ENCODE assay signal across 8 cellular contexts in the genomic region with DNA sequence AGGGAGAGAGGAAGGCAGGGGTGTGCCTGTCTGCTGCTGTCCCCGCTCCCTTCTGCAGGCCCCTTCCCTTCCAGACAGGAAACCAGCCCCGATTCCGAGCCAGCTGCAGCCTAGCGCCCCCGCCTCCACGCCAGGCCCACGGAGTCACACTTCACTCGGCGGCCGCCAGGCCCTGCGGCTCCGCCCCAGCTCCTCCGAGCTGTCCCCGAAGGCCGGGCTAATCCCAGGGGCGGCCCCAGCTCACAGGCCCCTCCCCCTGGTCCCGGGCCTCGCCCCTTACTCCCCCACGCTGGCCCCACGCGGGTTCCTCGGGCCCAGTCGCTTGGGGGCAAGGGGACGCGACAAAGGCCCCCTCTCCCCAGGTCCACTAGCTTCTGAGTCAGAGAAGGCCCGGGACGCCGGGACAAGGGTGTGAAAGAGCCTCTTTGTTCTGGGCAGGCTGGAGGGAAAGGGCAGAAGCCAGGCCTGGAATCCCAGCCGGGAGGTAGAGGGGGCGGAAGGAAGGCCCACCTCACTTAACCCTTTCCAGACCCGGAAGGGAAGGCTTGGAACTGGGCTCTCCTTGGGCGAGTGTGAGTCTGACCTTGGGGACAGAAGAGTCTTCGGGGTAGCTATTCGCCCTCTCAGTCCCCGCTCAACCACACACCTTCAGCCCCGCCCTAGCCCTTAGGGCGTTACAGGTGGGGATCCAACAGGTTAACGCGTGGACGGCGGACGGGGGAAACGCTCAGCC. TPM values are rescaled to one million over a fixed set of nuclear protein-coding genes. Genes with fewer than 3 reads are reported as not detected.
DNase-seq lines count a peak whose midpoint lies in the region; ATAC-seq and TF ChIP-seq lines count a peak whose summit lies in the region.

No MANE protein-coding gene starts in this region.

- peak; percentile 80 for ATAC-seq in GM21423 (IDR thresholded peaks at IDR 0.05; ENCODE audit: unreplicated experiment)
- peak; percentile 82 for ATAC-seq in activated naive CD8-positive, alpha-beta T cell treated with anti-CD3 and anti-CD28 coated beads, Interleukin-2, amount 10 ng/mL, durations not matched to agents 7 days and 5 days (ENCODE audit: low read depth)
- ATAC-seq in Right ventricle myocardium superior (ENCODE audit: poor library complexity) = peak; percentile 94

- H3K36me3 ChIP-seq in OCI-LY7 (ENCODE audit: insufficient read depth, low read length) (no peaks in the 10 kb centered on the region), osteoblast (ENCODE audit: insufficient read depth, low read length) (no peaks in the 10 kb centered on the region)

- no peaks in the 10 kb centered on the region for H3K9me3 ChIP-seq in OCI-LY7 (ENCODE audit: low read length)
- H3K9me3 ChIP-seq in osteoblast (ENCODE audit: low read depth, low read length) = no peaks in the 10 kb centered on the region

- TF ChIP-seq CTCF in OCI-LY7 (conservative IDR thresholded peaks at IDR 0.05; ENCODE audit: low read length) = no peak
- TF ChIP-seq CTCF in osteoblast (IDR thresholded peaks at IDR 0.05; ENCODE audit: extremely low read depth, low read depth, low read length) = no peak

- H3K4me3 Mint-ChIP-seq in activated naive CD8-positive, alpha-beta T cell treated with anti-CD3 and anti-CD28 coated beads, Interleukin-2, amount 10 ng/mL, durations not matched to agents 7 days and 5 days = peak overlapping the region; percentile 64

- H3K4me1 ChIP-seq in OCI-LY7 (ENCODE audit: insufficient read depth, low read length, poor library complexity, severe bottlenecking) (peaks cover 34% of the 10 kb centered on the region), osteoblast (ENCODE audit: insufficient read depth, low read length) (peaks cover 25% of the 10 kb centered on the region)

- CTCF ChIA-PET in OCI-LY7 (lab: Charles Lee; ENCODE audit: unreplicated experiment) = interaction anchor here (0.5 kb wide), 1 partner anchor 18 kb away, joined by 3 read pairs; a partner anchor contains a TSS

- no peak overlapping the region for H3K27ac Mint-ChIP-seq in activated naive CD8-positive, alpha-beta T cell treated with anti-CD3 and anti-CD28 coated beads, Interleukin-2, amount 10 ng/mL, durations not matched to agents 7 days and 5 days

- H3K36me3 Mint-ChIP-seq in activated naive CD8-positive, alpha-beta T cell treated with anti-CD3 and anti-CD28 coated beads, Interleukin-2, amount 10 ng/mL, durations not matched to agents 7 days and 5 days = peaks cover 1% of the 10 kb centered on the region

- H3K4me3 ChIP-seq in OCI-LY7 (ENCODE audit: low read depth, low read length, poor library complexity, severe bottlenecking) = peak overlapping the region; percentile 33
- peak overlapping the region; percentile 79 for H3K4me3 ChIP-seq in osteoblast (ENCODE audit: insufficient read depth, low read length)

- intact Hi-C loops in OCI-LY7 (cut with micrococcal nuclease; ENCODE audit: unreplicated experiment) (no loop called here), Right ventricle myocardium superior (cut with DNase I) (no loop called here)

- POLR2A ChIA-PET in OCI-LY7 (lab: Charles Lee) = interaction anchor here (0.9 to 2.3 kb wide), 3 partner anchors 9 to 16 kb away, joined by 4 to 17 read pairs (median 13); a partner anchor contains a TSS
- POLR2A ChIA-PET in activated naive CD8-positive, alpha-beta T cell treated with anti-CD3 and anti-CD28 coated beads, Interleukin-2, amount 10 ng/mL, durations not matched to agents 7 days and 5 days (lab: Charles Lee) = interaction anchor here (0.6 to 1.2 kb wide), 6 partner anchors 12 to 20 kb away, joined by 3 to 5 read pairs (median 4); a partner anchor contains a TSS

- peaks cover 7% of the 10 kb centered on the region for H3K4me1 Mint-ChIP-seq in activated naive CD8-positive, alpha-beta T cell treated with anti-CD3 and anti-CD28 coated beads, Interleukin-2, amount 10 ng/mL, durations not matched to agents 7 days and 5 days

- H3K27ac ChIP-seq in OCI-LY7 (ENCODE audit: low read depth, low read length, poor library complexity, severe bottlenecking) (no peak overlapping the region), osteoblast (ENCODE audit: low read depth, low read length) (peak overlapping the region; percentile 50)

- peaks cover 16% of the 10 kb centered on the region for H3K27me3 ChIP-seq in osteoblast (ENCODE audit: insufficient read depth, low read length)

- H3K79me2 ChIP-seq in OCI-LY7 (ENCODE audit: insufficient read depth, low read depth, low read length) = no peaks in the 10 kb centered on the region
- peaks cover 26% of the 10 kb centered on the region for H3K79me2 ChIP-seq in osteoblast (ENCODE audit: insufficient read depth, low read length)

- H3K9me2 ChIP-seq in OCI-LY7 (ENCODE audit: insufficient read depth, low read length) = no peaks in the 10 kb centered on the region

- DNase-seq in ELR (ENCODE audit: low read depth) (peak; percentile 83), HS-27A (ENCODE audit: low read depth) (peak; percentile 43), OCI-LY7 (ENCODE audit: low spot score) (peak; percentile 58), Right ventricle myocardium superior (peak; percentile 93), osteoblast (ENCODE audit: insufficient read length, low spot score, missing footprints) (peak; percentile 100), NCI-H2107 treated with DMSO at 0.1 percent for 48 hours (lab: John Stamatoyannopoulos, UW; ENCODE audit: unreplicated experiment) (no peak)
- DNase-seq in activated naive CD8-positive, alpha-beta T cell treated with anti-CD3 and anti-CD28 coated beads, Interleukin-2, amount 10 ng/mL, durations not matched to agents 7 days and 5 days = peak; percentile 61

- BruUV-seq in OCI-LY7 (replicated peaks; lab: Mats Ljungman, UMichigan) = no TSS peak

- H3K4me2 ChIP-seq in OCI-LY7 (ENCODE audit: low read length) (peak overlapping the region; percentile 50), osteoblast (ENCODE audit: insufficient read depth, low read length) (peak overlapping the region; percentile 95)

- no peaks in the 10 kb centered on the region for H4K20me1 ChIP-seq in OCI-LY7 (ENCODE audit: insufficient read depth, low read length)
- H4K20me1 ChIP-seq in osteoblast (ENCODE audit: insufficient read depth, low read length) = peaks cover 5% of the 10 kb centered on the region

- H2AFZ ChIP-seq in OCI-LY7 (ENCODE audit: low read length) (peak overlapping the region; percentile 59; the same call in 1 of the 2 replicates), osteoblast (ENCODE audit: low read length) (peak overlapping the region; percentile 91)

- no peaks in the 10 kb centered on the region for H3K9me3 Mint-ChIP-seq in activated naive CD8-positive, alpha-beta T cell treated with anti-CD3 and anti-CD28 coated beads, Interleukin-2, amount 10 ng/mL, durations not matched to agents 7 days and 5 days

- peaks cover 57% of the 10 kb centered on the region for H3K27me3 Mint-ChIP-seq in activated naive CD8-positive, alpha-beta T cell treated with anti-CD3 and anti-CD28 coated beads, Interleukin-2, amount 10 ng/mL, durations not matched to agents 7 days and 5 days

RNA-seq across cellular contexts. Expression of a gene that starts 1.2 kb away (rescaled TPM):
- 1.3 and 2.3 TPM in 2 replicates for total RNA-seq in OCI-LY7 (2014; rRNA removed; shearing (Covaris generic))
- 5.4 and 7.7 TPM in 2 replicates for total RNA-seq in OCI-LY7 (2022)
- total RNA-seq in activated naive CD8-positive, alpha-beta T cell treated with anti-CD3 and anti-CD28 coated beads, Interleukin-2, amount 10 ng/mL, durations not matched to agents 7 days and 5 days = 1 to 10 TPM in 1 of 2 experiments, under 1 TPM in 1; 0.80 to 1.8 TPM
- 17.8 TPM for total RNA-seq in Right ventricle myocardium superior
- total RNA-seq in osteoblast = 14.1 and 16.2 TPM in 2 replicates

RNA-seq across cellular contexts. Expression of a gene that starts 14.3 kb away (rescaled TPM):
- total RNA-seq in OCI-LY7 (2014; rRNA removed; shearing (Covaris generic)) = 29.2 and 38.7 TPM in 2 replicates
- total RNA-seq in OCI-LY7 (2022) = 43.1 and 44.5 TPM in 2 replicates
- 10 to 100 TPM; 46.8 to 51.4 TPM for total RNA-seq in activated naive CD8-positive, alpha-beta T cell treated with anti-CD3 and anti-CD28 coated beads, Interleukin-2, amount 10 ng/mL, durations not matched to agents 7 days and 5 days
- total RNA-seq in Right ventricle myocardium superior = 19.6 TPM
- 11.8 and 15.9 TPM in 2 replicates for total RNA-seq in osteoblast

RNA-seq across cellular contexts. Expression of a gene that starts 17.7 kb away (rescaled TPM):
- total RNA-seq in OCI-LY7 (2014; rRNA removed; shearing (Covaris generic)) = 70.7 and 70.8 TPM in 2 replicates
- total RNA-seq in OCI-LY7 (2022) (68.8 and 83.8 TPM in 2 replicates), Right ventricle myocardium superior (42.4 TPM), osteoblast (35.5 and 35.7 TPM in 2 replicates)
- total RNA-seq in activated naive CD8-positive, alpha-beta T cell treated with anti-CD3 and anti-CD28 coated beads, Interleukin-2, amount 10 ng/mL, durations not matched to agents 7 days and 5 days = 10 to 100 TPM; 66.8 to 69.6 TPM

RNA-seq across cellular contexts. Expression of a gene that starts 19.0 kb away (rescaled TPM):
- 55.5 and 64.7 TPM in 2 replicates for total RNA-seq in OCI-LY7 (2014; rRNA removed; shearing (Covaris generic))
- 82.5 and 89.5 TPM in 2 replicates for total RNA-seq in OCI-LY7 (2022)
- 10 to 100 TPM; 88.9 to 94.4 TPM for total RNA-seq in activated naive CD8-positive, alpha-beta T cell treated with anti-CD3 and anti-CD28 coated beads, Interleukin-2, amount 10 ng/mL, durations not matched to agents 7 days and 5 days
- total RNA-seq in Right ventricle myocardium superior = 2.2 TPM
- total RNA-seq in osteoblast = 21.2 and 23.9 TPM in 2 replicates

RNA-seq across cellular contexts. Expression of a gene that starts 19.1 kb away (rescaled TPM):
- total RNA-seq in OCI-LY7 (2014; rRNA removed; shearing (Covaris generic)) = 3.2 and 5.5 TPM in 2 replicates
- total RNA-seq in OCI-LY7 (2022) = 20.7 and 22.5 TPM in 2 replicates
- 1 to 10 TPM; 3.7 to 5.8 TPM for total RNA-seq in activated naive CD8-positive, alpha-beta T cell treated with anti-CD3 and anti-CD28 coated beads, Interleukin-2, amount 10 ng/mL, durations not matched to agents 7 days and 5 days
- total RNA-seq in Right ventricle myocardium superior = 0.62 TPM
- total RNA-seq in osteoblast = 0.72 and 1.5 TPM in 2 replicates
